In genomic region chr12:8038659-8039114, GRCh38 we compare ENCODE assay signal across 8 cellular contexts. TPM values are rescaled to one million over a fixed set of nuclear protein-coding genes. Genes with fewer than 3 reads are reported as not detected.
DNase-seq lines count a peak whose midpoint lies in the region; ATAC-seq and TF ChIP-seq lines count a peak whose summit lies in the region.

No MANE protein-coding gene starts in this region.

- no peak for TF ChIP-seq CTCF in kidney epithelial cell (IDR thresholded peaks at IDR 0.05; ENCODE audit: insufficient read depth, low read length, poor library complexity, severe bottlenecking)

- no peak for ATAC-seq in HG02840 (IDR thresholded peaks at IDR 0.05; ENCODE audit: low FRiP score, unreplicated experiment)

- DNase-seq in AG08395 (ENCODE audit: low spot score): peak; percentile 81
- DNase-seq in HT1080 (ENCODE audit: low read depth): peak; percentile 30
- peak; percentile 52 to 69 for DNase-seq in SHP77 (lab: John Stamatoyannopoulos, UW)
- peak; percentile 85 for DNase-seq in cerebellar cortex (ENCODE audit: low spot score)
- DNase-seq in kidney epithelial cell (ENCODE audit: low read depth): peak; percentile 51
- DNase-seq in stimulated activated CD8-positive, alpha-beta memory T cell treated with anti-CD3 and anti-CD28 coated beads, Interleukin-4, amount 100 ng/mL, for 48 hours: peak; percentile 46
- DNase-seq in NCI-H82 treated with DMSO at 0.1 percent for 48 hours (lab: John Stamatoyannopoulos, UW; ENCODE audit: unreplicated experiment): no peak

- H3K4me3 ChIP-seq in kidney epithelial cell (ENCODE audit: low read depth, low read length): no peak overlapping the region

- H3K36me3 ChIP-seq in kidney epithelial cell (ENCODE audit: control insufficient read depth, insufficient read depth, low read length): peaks cover 1% of the 10 kb centered on the region

- no peaks in the 10 kb centered on the region for H3K27me3 ChIP-seq in kidney epithelial cell (ENCODE audit: control insufficient read depth, insufficient read depth, low read length)

RNA-seq across cellular contexts. Expression of gene FOXJ2, which starts 6.2 kb away (rescaled TPM):
- total RNA-seq in HT1080 (2014; rRNA removed; shearing (Covaris generic)): 5.8 and 7.4 TPM in 2 replicates
- polyA plus RNA-seq in HT1080 (2015; cell fraction: cytosol; rRNA removed): 7.5 and 8.9 TPM in 2 replicates
- polyA plus RNA-seq in HT1080 (2015; cell fraction: nucleus; rRNA removed): 13.5 and 15.4 TPM in 2 replicates
- total RNA-seq in kidney epithelial cell: 14.8 and 15.3 TPM in 2 replicates

RNA-seq across cellular contexts. Expression of gene C3AR1, which starts 27.5 kb away (rescaled TPM):
- total RNA-seq in HT1080 (2014; rRNA removed; shearing (Covaris generic)): 1.9 and 3.1 TPM in 2 replicates
- 3.0 and 3.4 TPM in 2 replicates for polyA plus RNA-seq in HT1080 (2015; cell fraction: cytosol; rRNA removed)
- polyA plus RNA-seq in HT1080 (2015; cell fraction: nucleus; rRNA removed): 4.8 and 5.3 TPM in 2 replicates
- total RNA-seq in kidney epithelial cell: 0.04 and 0.41 TPM in 2 replicates

RNA-seq across cellular contexts. Expression of gene NECAP1, which starts 43.4 kb away (rescaled TPM):
- 51.0 and 62.7 TPM in 2 replicates for total RNA-seq in HT1080 (2014; rRNA removed; shearing (Covaris generic))
- polyA plus RNA-seq in HT1080 (2015; cell fraction: cytosol; rRNA removed): 24.2 and 27.4 TPM in 2 replicates
- 44.9 TPM in 2 replicates for polyA plus RNA-seq in HT1080 (2015; cell fraction: nucleus; rRNA removed)
- total RNA-seq in kidney epithelial cell: 22.1 and 32.6 TPM in 2 replicates
